ENCODE assay signal across 9 cellular contexts in the genomic region with DNA sequence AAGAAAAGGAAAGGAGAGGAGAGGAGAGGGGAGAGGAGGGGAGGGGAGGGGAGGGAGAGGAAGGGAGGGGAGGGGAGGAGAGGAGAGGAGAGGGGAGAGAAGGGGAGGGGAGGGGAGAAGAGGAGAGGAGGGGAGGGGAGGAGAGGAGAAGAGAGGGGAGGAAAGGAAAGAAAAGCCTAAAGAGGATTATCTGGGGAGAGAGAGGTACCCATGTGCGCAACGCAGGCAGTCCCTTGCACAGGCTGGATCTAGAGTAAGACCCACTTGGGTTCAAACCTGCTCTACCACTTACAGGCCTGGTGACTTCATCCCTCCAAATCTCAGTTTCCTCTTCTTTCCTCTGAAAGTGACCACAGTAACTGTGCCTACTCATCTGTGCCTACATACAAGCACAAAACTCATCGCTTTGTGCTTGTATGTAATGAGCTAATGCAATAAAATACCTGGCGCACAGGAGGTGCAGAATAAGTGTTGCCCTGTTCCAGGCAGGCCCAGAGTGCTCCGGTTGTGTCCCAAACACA. TPM values are rescaled to one million over a fixed set of nuclear protein-coding genes. Genes with fewer than 3 reads are reported as not detected.
DNase-seq lines count a peak whose midpoint lies in the region; ATAC-seq and TF ChIP-seq lines count a peak whose summit lies in the region.
"Had no signal": no experiment of that assay in that cellular context is flagged by ENCODE, and none has a peak within 500 bp of the region (broad histone marks: within the 10 kb centered on the region; RNA-seq: fewer than 3 reads in every experiment).

No MANE protein-coding gene starts in this region.

- H3K9me3 Mint-ChIP-seq in Calu3 (ENCODE audit: low read depth, unreplicated experiment), result no peaks in the 10 kb centered on the region
- H3K9me3 Mint-ChIP-seq in nephron progenitor cell, result no peaks in the 10 kb centered on the region

- no TSS peak for BruUV-seq in Calu3 (replicated peaks; lab: Mats Ljungman, UMichigan)
- BruUV-seq in A673 (replicated peaks; lab: Mats Ljungman, UMichigan), result no TSS peak

- no peaks in the 10 kb centered on the region for H3F3A ChIP-seq in MM.1S (ENCODE audit: insufficient read depth, low read length)

- H3K27ac ChIP-seq in MM.1S (ENCODE audit: low read length), result no peak overlapping the region
- no peak overlapping the region for H3K27ac ChIP-seq in A673 (ENCODE audit: low read depth, low read length, poor library complexity, severe bottlenecking)

- no peak for ATAC-seq in HG02884 (IDR thresholded peaks at IDR 0.05; ENCODE audit: unreplicated experiment)

- peak overlapping the region; percentile 92 for H2AFZ ChIP-seq in MM.1S (ENCODE audit: low read length)

- H3K79me2 ChIP-seq in MM.1S (ENCODE audit: low read length), result peaks cover 14% of the 10 kb centered on the region

- TF ChIP-seq CTCF in Calu3 (IDR thresholded peaks at IDR 0.05; ENCODE audit: unreplicated experiment) (no peak), MM.1S (IDR thresholded peaks at IDR 0.05; ENCODE audit: low read length) (no peak), nephron progenitor cell (IDR thresholded peaks at IDR 0.05) (no peak), A673 (conservative IDR thresholded peaks at IDR 0.05; ENCODE audit: low read depth, low read length) (no peak)

- peaks cover 27% of the 10 kb centered on the region for H3K36me3 Mint-ChIP-seq in Calu3 (ENCODE audit: insufficient read depth, unreplicated experiment)
- H3K36me3 Mint-ChIP-seq in nephron progenitor cell (ENCODE audit: low read depth), result peaks cover 8% of the 10 kb centered on the region

- no peaks in the 10 kb centered on the region for H4K20me1 ChIP-seq in MM.1S (ENCODE audit: insufficient read depth, low read length)

- H3K4me3 Mint-ChIP-seq in Calu3 (ENCODE audit: low read depth, unreplicated experiment) (peak overlapping the region; percentile 80), nephron progenitor cell (peak overlapping the region; percentile 89)

- intact Hi-C loops in Calu3 (cut with micrococcal nuclease; ENCODE audit: unreplicated experiment), result no loop called here
- intact Hi-C loops in A673 (cut with micrococcal nuclease; ENCODE audit: unreplicated experiment), result no loop called here

- H3K9me2 ChIP-seq in MM.1S (replicated peaks; ENCODE audit: insufficient read depth, low read length), result no peaks in the 10 kb centered on the region

- H3K9ac ChIP-seq in MM.1S (ENCODE audit: low read length) (no peak overlapping the region), adipocyte (ENCODE audit: low read length) (no peak overlapping the region)

- peaks cover 25% of the 10 kb centered on the region for H3K4me1 Mint-ChIP-seq in Calu3 (ENCODE audit: low read depth, unreplicated experiment)
- peaks cover 31% of the 10 kb centered on the region for H3K4me1 Mint-ChIP-seq in nephron progenitor cell

- H3K4me3 ChIP-seq in MM.1S (ENCODE audit: low read length) (peak overlapping the region; percentile 83), adipocyte (ENCODE audit: low read length) (peak overlapping the region; percentile 92), A673 (ENCODE audit: low read depth, low read length, poor library complexity, severe bottlenecking) (no peak overlapping the region)

- POLR2A ChIA-PET in A673 (lab: Charles Lee; ENCODE audit: low non-redundant PET), result interaction anchor here (0.5 kb wide), 1 partner anchor 19 kb away, joined by 8 read pairs; no protein-coding TSS in a partner anchor

- CTCF ChIA-PET in Calu3 (lab: Charles Lee), result interaction anchor here (1.0 kb wide), 1 partner anchor 11 kb away, joined by 9 read pairs; no protein-coding TSS in a partner anchor
- CTCF ChIA-PET in A673 (lab: Charles Lee), result no interaction called here

- no peaks in the 10 kb centered on the region for H3K9me3 ChIP-seq in MM.1S (replicated peaks; ENCODE audit: insufficient read depth, low read length)
- H3K9me3 ChIP-seq in adipocyte (ENCODE audit: control insufficient read depth, low read length), result no peaks in the 10 kb centered on the region
- H3K9me3 ChIP-seq in A673 (ENCODE audit: low read depth, low read length, poor library complexity, severe bottlenecking), result no peaks in the 10 kb centered on the region

- H3K4me2 ChIP-seq in MM.1S (ENCODE audit: low read depth, low read length), result peak overlapping the region; percentile 94

- H3K27me3 Mint-ChIP-seq in Calu3 (ENCODE audit: unreplicated experiment) (no peaks in the 10 kb centered on the region), nephron progenitor cell (ENCODE audit: low read depth, poor library complexity) (peaks cover 11% of the 10 kb centered on the region)

- H3K36me3 ChIP-seq in MM.1S (replicated peaks; ENCODE audit: insufficient read depth, low read length) (no peaks in the 10 kb centered on the region), adipocyte (ENCODE audit: control insufficient read depth, insufficient read depth, low read length, severe bottlenecking) (no peaks in the 10 kb centered on the region), A673 (ENCODE audit: insufficient read depth, low read length, poor library complexity, severe bottlenecking) (peaks cover 18% of the 10 kb centered on the region)

- H3K27ac Mint-ChIP-seq in Calu3 (ENCODE audit: unreplicated experiment) (no peak overlapping the region), nephron progenitor cell (no peak overlapping the region)

- H3K4me1 ChIP-seq in MM.1S (ENCODE audit: low read length) (peaks cover 13% of the 10 kb centered on the region), adipocyte (ENCODE audit: control insufficient read depth, insufficient read depth, low read length) (peaks cover 44% of the 10 kb centered on the region), A673 (ENCODE audit: insufficient read depth, low read length, poor library complexity, severe bottlenecking) (peaks cover 9% of the 10 kb centered on the region)

- DNase-seq in Calu3 (no peak), MM.1S (no peak), adipocyte (ENCODE audit: low read depth) (no peak), nephron progenitor cell (no peak), NCI-H2227 (lab: John Stamatoyannopoulos, UW; ENCODE audit: unreplicated experiment) (no peak), cerebellum (ENCODE audit: low spot score) (no peak), A673 (ENCODE audit: low spot score) (no peak)

- H3K27me3 ChIP-seq in MM.1S (replicated peaks; ENCODE audit: insufficient read depth, low read length) (peaks cover 16% of the 10 kb centered on the region; the same call in 1 of the 2 replicates), adipocyte (replicated peaks; ENCODE audit: control insufficient read depth, insufficient read depth, low read length) (no peaks in the 10 kb centered on the region), A673 (replicated peaks; ENCODE audit: insufficient read depth, low read depth, low read length, poor library complexity) (no peaks in the 10 kb centered on the region)
- H3K27me3 ChIP-seq: brain microvascular endothelial cell had no signal

RNA-seq across cellular contexts. Expression of a gene that starts 0.8 kb away (rescaled TPM):
- total RNA-seq in Calu3 (2022), result 57.1 and 59.5 TPM in 2 replicates
- 31.4 TPM for total RNA-seq in cerebellum
- 79.1 and 87.3 TPM in 2 replicates for total RNA-seq in A673 (2021)

RNA-seq across cellular contexts. Expression of a gene that starts 30.4 kb away (rescaled TPM):
- total RNA-seq in Calu3 (2022), result 0.28 and 3.8 TPM in 2 replicates
- total RNA-seq in cerebellum, result 27.4 TPM
- 5.8 and 6.8 TPM in 2 replicates for total RNA-seq in A673 (2021)

RNA-seq across cellular contexts. Expression of a gene that starts 32.8 kb away (rescaled TPM):
- 0.61 and 1.3 TPM in 2 replicates for total RNA-seq in Calu3 (2022)
- 25.9 TPM for total RNA-seq in cerebellum
- total RNA-seq in A673 (2021), result 2.1 and 5.0 TPM in 2 replicates
